In genomic region chr5:95808686-95809413, GRCh38 we compare ENCODE assay signal across 8 cellular contexts. TPM values are rescaled to one million over a fixed set of nuclear protein-coding genes. Genes with fewer than 3 reads are reported as not detected.
A peak's percentile ranks its signal among the peaks of the same experiment; 100 is the strongest.
DNase-seq lines count a peak whose midpoint lies in the region; ATAC-seq and TF ChIP-seq lines count a peak whose summit lies in the region.

No MANE protein-coding gene starts in this region.

- H3K27ac ChIP-seq in foreskin keratinocyte = no peak overlapping the region

- H3K4me1 ChIP-seq in foreskin keratinocyte = no peaks in the 10 kb centered on the region

- peak; percentile 68 for ATAC-seq in foreskin keratinocyte

- peaks cover 7% of the 10 kb centered on the region for H3K27me3 ChIP-seq in foreskin keratinocyte

- TF ChIP-seq POLR2A in NB4 (IDR thresholded peaks at IDR 0.05; ENCODE audit: extremely low read depth, insufficient read length) = no peak

- DNase-seq in GM12864 (ENCODE audit: low read depth) (peak; percentile 96), H4 (ENCODE audit: low spot score) (peak; percentile 61), NB4 (ENCODE audit: low read depth) (peak; percentile 98), activated T-cell treated with anti-CD3 and anti-CD28 coated beads for 48 hours (ENCODE audit: low read depth) (peak; percentile 57), foreskin keratinocyte (no peak), skeletal muscle cell (ENCODE audit: low read depth) (peak; percentile 91), SK-N-DZ (ENCODE audit: low spot score) (no peak), iPS-NIHi11 (ENCODE audit: low spot score) (no peak)

- TF ChIP-seq CTCF in GM12864 (IDR thresholded peaks at IDR 0.05; ENCODE audit: low read depth, low read length, missing control alignments) (no peak), NB4 (IDR thresholded peaks at IDR 0.05; ENCODE audit: low read depth, low read length) (no peak), foreskin keratinocyte (conservative IDR thresholded peaks at IDR 0.05) (no peak)

- H3K4me3 ChIP-seq in GM12864 (ENCODE audit: low read depth, low read length) (peak overlapping the region; percentile 23; the same call in 1 of the 2 replicates), NB4 (ENCODE audit: low read depth, low read length) (peak overlapping the region; percentile 25), skeletal muscle cell (ENCODE audit: low read depth, low read length) (no peak overlapping the region)

RNA-seq across cellular contexts. Expression of gene GLRX, which starts 13.7 kb away (rescaled TPM):
- 27.0 and 62.0 TPM in 2 replicates for total RNA-seq in H4 (2014; rRNA removed; shearing (Covaris generic))
- 1.8 and 4.2 TPM in 2 replicates for total RNA-seq in foreskin keratinocyte
- polyA plus RNA-seq in foreskin keratinocyte = 3.6 and 6.4 TPM in 2 replicates
- 19.8 and 34.2 TPM in 2 replicates for polyA plus RNA-seq in SK-N-DZ (2014; cell fraction: cytosol; rRNA removed)
- polyA plus RNA-seq in SK-N-DZ (2014; cell fraction: nucleus; rRNA removed) = 9.8 and 20.5 TPM in 2 replicates

Comparison
In these comparisons a context has a peak if more than half of its experiments do, and no peak if none do; other contexts are left out.
1. DNase-seq: peak in GM12864 (single experiment), H4 (single experiment), NB4 (single experiment), activated T-cell treated with anti-CD3 and anti-CD28 coated beads for 48 hours (single experiment) and skeletal muscle cell (single experiment); none in foreskin keratinocyte (0 of 2), SK-N-DZ (single experiment) and iPS-NIHi11 (single experiment).